Comparison of ENCODE assay signal across 18 cellular contexts in the genomic region with DNA sequence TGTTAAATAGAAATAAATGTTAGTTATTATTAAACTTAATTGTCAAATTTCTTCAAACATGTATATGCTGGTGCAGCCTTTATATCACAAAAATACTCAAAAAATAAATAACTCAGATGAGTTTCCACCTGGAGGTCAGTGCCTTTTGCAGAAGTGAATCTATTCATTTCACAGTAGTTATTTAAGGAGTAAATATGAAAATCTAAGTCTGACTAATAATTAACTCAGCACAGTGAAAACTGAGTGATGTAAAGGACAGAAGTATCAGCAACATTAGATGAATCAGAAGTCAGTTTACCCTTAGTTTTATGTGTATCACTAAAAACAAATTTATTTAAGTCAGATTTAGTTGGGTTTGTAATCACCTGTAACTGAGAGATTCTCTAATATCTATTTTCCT.
A peak's percentile ranks its signal among the peaks of the same experiment; 100 is the strongest.
DNase-seq lines count a peak whose midpoint lies in the region; ATAC-seq and FAIRE-seq lines count a peak whose summit lies in the region.
"Had no signal": no experiment of that assay in that cellular context is flagged by ENCODE, and none has a peak within 500 bp of the region (broad histone marks: within the 10 kb centered on the region; RNA-seq: fewer than 3 reads in every experiment).

No MANE protein-coding gene starts in this region.

- H3K4me1 ChIP-seq in Karpas-422 (ENCODE audit: low read length), result no peaks in the 10 kb centered on the region

- no peaks in the 10 kb centered on the region for H3K27me3 ChIP-seq in Karpas-422 (ENCODE audit: low read length)
- H3K27me3 ChIP-seq: cardiac muscle cell had no signal

- H3K9ac ChIP-seq in Karpas-422 (ENCODE audit: low read length), result no peak overlapping the region

- no peak overlapping the region for H2AFZ ChIP-seq in Karpas-422 (ENCODE audit: low read length)

- H3K79me2 ChIP-seq in Karpas-422 (ENCODE audit: low read length), result no peaks in the 10 kb centered on the region

- H3K4me2 ChIP-seq in Karpas-422 (ENCODE audit: low read depth, low read length, poor library complexity, severe bottlenecking), result no peak overlapping the region

- peaks cover 39% of the 10 kb centered on the region for H3K9me3 ChIP-seq in Karpas-422 (ENCODE audit: low read length)
- H3K9me3 ChIP-seq: HAP-1 had no signal

- H3K27ac ChIP-seq in Karpas-422 (ENCODE audit: low read length), result no peak overlapping the region
- H3K27ac ChIP-seq: cardiac muscle cell, skin epidermis, VCaP had no signal

- H3K4me3 ChIP-seq in Karpas-422 (ENCODE audit: low read length), result no peak overlapping the region
- H3K4me3 ChIP-seq: cardiac muscle cell, HAP-1, skin epidermis had no signal

- no peak for FAIRE-seq in HTR-8/SVneo (lab: Jason Lieb, UNC)

- no peaks in the 10 kb centered on the region for H4K20me1 ChIP-seq in Karpas-422 (ENCODE audit: insufficient read depth, low read depth, low read length)

- DNase-seq in Karpas-422 (peak; percentile 10), NCI-H1694 (lab: John Stamatoyannopoulos, UW) (no peak), AG20443 (ENCODE audit: low spot score) (no peak), HTR-8/SVneo (ENCODE audit: insufficient read length, low spot score) (no peak), DMS 273 (lab: John Stamatoyannopoulos, UW; ENCODE audit: unreplicated experiment) (no peak)
- DNase-seq: activated CD8-positive, alpha-beta memory T cell treated with anti-CD3 and anti-CD28 coated beads, Interleukin-2, amount 10 ng/mL, durations not matched to agents 7 days and 5 days; activated naive CD4-positive, alpha-beta T cell treated with anti-CD3 and anti-CD28 coated beads, Interleukin-2, amount 50 U/mL, for 16 hours; DMS79; islet precursor cell; midbrain; NCI-H1694 treated with DMSO at 0.1 percent for 48 hours had no signal

- H3K36me3 ChIP-seq in Karpas-422 (ENCODE audit: insufficient read depth, low read length), result no peaks in the 10 kb centered on the region
- H3K36me3 ChIP-seq: cardiac muscle cell, HAP-1 had no signal

- no peaks in the 10 kb centered on the region for H3K9me2 ChIP-seq in Karpas-422 (replicated peaks; ENCODE audit: insufficient read depth, low read length)

- ATAC-seq in GM18907 (IDR thresholded peaks at IDR 0.05; ENCODE audit: unreplicated experiment) (peak; percentile 87), GM21619 (IDR thresholded peaks at IDR 0.05; ENCODE audit: unreplicated experiment) (peak; percentile 92), HG03060 (IDR thresholded peaks at IDR 0.05; ENCODE audit: low read depth, unreplicated experiment) (peak; percentile 74)
- ATAC-seq: activated CD8-positive, alpha-beta memory T cell treated with anti-CD3 and anti-CD28 coated beads, Interleukin-2, amount 10 ng/mL, durations not matched to agents 7 days and 5 days had no signal
